In the genomic region with DNA sequence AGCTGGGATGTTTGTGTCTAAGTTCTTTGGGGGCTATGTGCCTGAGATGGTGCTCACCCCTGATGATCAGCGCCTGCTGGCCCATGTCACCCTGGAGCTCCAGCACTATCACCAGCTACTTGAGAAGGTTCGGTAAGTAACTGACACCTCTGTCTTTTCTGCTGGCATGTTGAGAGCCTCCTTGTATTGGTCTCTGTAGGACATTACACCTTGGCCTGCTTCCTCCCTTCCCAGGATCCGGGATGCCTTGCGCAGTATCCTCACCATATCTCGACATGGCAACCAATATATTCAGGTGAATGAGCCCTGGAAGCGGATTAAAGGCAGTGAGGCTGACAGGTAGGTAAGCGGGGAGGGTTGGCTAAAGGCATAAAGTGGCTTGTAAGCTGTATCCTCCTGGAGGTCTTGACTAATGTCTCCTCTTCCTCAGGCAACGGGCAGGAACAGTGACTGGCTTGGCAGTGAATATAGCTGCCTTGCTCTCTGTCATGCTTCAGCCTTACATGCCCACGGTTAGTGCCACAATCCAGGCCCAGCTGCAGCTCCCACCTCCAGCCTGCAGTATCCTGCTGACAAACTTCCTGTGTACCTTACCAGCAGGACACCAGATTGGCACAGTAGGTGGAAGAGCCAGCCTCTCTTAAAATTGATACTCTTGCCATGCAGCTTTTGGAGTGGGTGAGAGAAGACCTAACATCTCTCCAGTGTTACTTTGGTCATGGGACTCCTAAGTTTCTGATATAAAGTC, we compare ENCODE assay signal across 13 cellular contexts. TPM values are rescaled to one million over a fixed set of nuclear protein-coding genes. Genes with fewer than 3 reads are reported as not detected.
A peak's percentile ranks its signal among the peaks of the same experiment; 100 is the strongest.
DNase-seq lines count a peak whose midpoint lies in the region; ATAC-seq, FAIRE-seq and TF ChIP-seq lines count a peak whose summit lies in the region.
"Had no signal": no experiment of that assay in that cellular context is flagged by ENCODE, and none has a peak within 500 bp of the region (broad histone marks: within the 10 kb centered on the region; RNA-seq: fewer than 3 reads in every experiment).

No MANE protein-coding gene starts in this region.

- no peak overlapping the region for H3K23ac ChIP-seq in neuronal stem cell (ENCODE audit: low read depth, low read length, poor library complexity)

- H3K27ac Mint-ChIP-seq in activated naive CD4-positive, alpha-beta T cell treated with anti-CD3 and anti-CD28 coated beads for 36 hours = peak overlapping the region; percentile 6

- no peaks in the 10 kb centered on the region for H3K9me3 ChIP-seq in K562 (replicated peaks; ENCODE audit: control insufficient read depth, insufficient read depth, low read depth, low read length)
- no peaks in the 10 kb centered on the region for H3K9me3 ChIP-seq in gastrocnemius medialis
- H3K9me3 ChIP-seq in lower lobe of right lung = no peaks in the 10 kb centered on the region
- no peaks in the 10 kb centered on the region for H3K9me3 ChIP-seq in neuronal stem cell (replicated peaks in 1 of 2; ENCODE audit: control insufficient read depth in 2 of 2, insufficient read depth in 1 of 2, low read depth in 1 of 2, low read length in 2 of 2)
- H3K9me3 ChIP-seq: heart right ventricle, tibial nerve had no signal

- peak; percentile 1 for ATAC-seq in K562
- ATAC-seq in gastrocnemius medialis = no peak
- ATAC-seq in lower lobe of right lung = no peak
- ATAC-seq in GM21526 (IDR thresholded peaks at IDR 0.05; ENCODE audit: low FRiP score, unreplicated experiment) = no peak
- ATAC-seq: heart right ventricle, T-helper 17 cell had no signal

- no peak overlapping the region for H3K4ac ChIP-seq in neuronal stem cell (ENCODE audit: low read length)

- intact Hi-C loops in activated naive CD4-positive, alpha-beta T cell treated with anti-CD3 and anti-CD28 coated beads for 36 hours (cut with micrococcal nuclease) = no loop called here
- intact Hi-C loops in K562 (cut with micrococcal nuclease) (no loop called here), gastrocnemius medialis (cut with DNase I; ENCODE audit: low total_unique reads) (no loop called here), lower lobe of right lung (cut with DNase I) (no loop called here)

- H3K9me1 ChIP-seq in K562 (ENCODE audit: control insufficient read depth, insufficient read depth, low read length) = peaks cover 7% of the 10 kb centered on the region

- no peaks in the 10 kb centered on the region for H3K79me1 ChIP-seq in neuronal stem cell (ENCODE audit: low read depth, low read length)

- no peak overlapping the region for H3K9ac ChIP-seq in K562 (ENCODE audit: insufficient read depth in 1 of 2, low read depth in 2 of 2, low read length in 2 of 2)
- no peak overlapping the region for H3K9ac ChIP-seq in neuronal stem cell (ENCODE audit: low read depth, low read length, poor library complexity)

- no peak for FAIRE-seq in K562 (lab: Jason Lieb, UNC)

- TF ChIP-seq CTCF in K562 (IDR thresholded peaks at IDR 0.05 in 2 of 3, conservative IDR thresholded peaks at IDR 0.05 in 1 of 3; ENCODE audit: insufficient read depth in 2 of 3, low read depth in 1 of 3, low read length in 3 of 3) (no peak), gastrocnemius medialis (IDR thresholded peaks at IDR 0.05 in 4 of 5, conservative IDR thresholded peaks at IDR 0.05 in 1 of 5) (no peak), lower lobe of right lung (IDR thresholded peaks at IDR 0.05) (no peak)

- no peak for TF ChIP-seq EP300 in K562 (IDR thresholded peaks at IDR 0.05; ENCODE audit: low read length)

- H3K18ac ChIP-seq in neuronal stem cell (ENCODE audit: low read length) = no peak overlapping the region

- peaks cover 36% of the 10 kb centered on the region for H3K79me2 ChIP-seq in K562 (ENCODE audit: control insufficient read depth, insufficient read depth, low read length)

- H3K9me3 Mint-ChIP-seq in activated naive CD4-positive, alpha-beta T cell treated with anti-CD3 and anti-CD28 coated beads for 36 hours = no peaks in the 10 kb centered on the region

- H3K4me1 ChIP-seq in K562 (replicated peaks in 1 of 2; ENCODE audit: control insufficient read depth in 2 of 2, insufficient read depth in 2 of 2, low read length in 2 of 2) = peaks cover 2 to 21% of the 10 kb centered on the region in 2 experiments
- H3K4me1 ChIP-seq in gastrocnemius medialis = peaks cover 23 to 29% of the 10 kb centered on the region in 2 donors
- H3K4me1 ChIP-seq in lower lobe of right lung = peaks cover 28% of the 10 kb centered on the region
- peaks cover 3 to 7% of the 10 kb centered on the region in 2 donors for H3K4me1 ChIP-seq in neuronal stem cell (ENCODE audit: control insufficient read depth in 2 of 2, insufficient read depth in 1 of 2, low read depth in 1 of 2, low read length in 2 of 2)

- H2AFZ ChIP-seq in K562 (ENCODE audit: low read depth, low read length) = no peak overlapping the region
- H2AFZ ChIP-seq in neuronal stem cell (ENCODE audit: low read length) = no peak overlapping the region

- in situ Hi-C loops in K562 (cut with MboI) (no loop called here), gastrocnemius medialis (cut with MboI; ENCODE audit: low sequenced_read_pairs in 4 of 4) (loop anchor here in 1 of 4 donors (25.0 kb wide), 1 partner anchor 878 kb away; a partner anchor contains a TSS)

- no peak for TF ChIP-seq RAD21 in K562 (CRISPR knock-in tag; conservative IDR thresholded peaks at IDR 0.05 in 1 of 2, IDR thresholded peaks at IDR 0.05 in 1 of 2)

- WGBS in K562 (ENCODE audit: insufficient coverage, low coverage, missing lambda C conversion rate) = 87% methylated on average over 8 of the region's 9 CpGs
- no CpG with 5 or more reads among the region's 9 CpGs for WGBS in neuronal stem cell (ENCODE audit: extremely low coverage in 2 of 2, insufficient read length in 2 of 2, insufficient replicate concordance in 1 of 2), 2 donors

- peaks cover 48% of the 10 kb centered on the region for H4K20me1 ChIP-seq in K562 (replicated peaks; ENCODE audit: control insufficient read depth, insufficient read depth, low read length)

- peaks cover 74% of the 10 kb centered on the region for H3K36me3 Mint-ChIP-seq in activated naive CD4-positive, alpha-beta T cell treated with anti-CD3 and anti-CD28 coated beads for 36 hours (ENCODE audit: low read depth)

- no peak overlapping the region for H2BK15ac ChIP-seq in neuronal stem cell (ENCODE audit: low read length)

- no peak overlapping the region for H4K8ac ChIP-seq in neuronal stem cell (ENCODE audit: low read depth, low read length)

- H2BK120ac ChIP-seq in neuronal stem cell (ENCODE audit: low read depth, low read length) = no peak overlapping the region

- no peak overlapping the region for H2AK5ac ChIP-seq in neuronal stem cell (ENCODE audit: low read depth, low read length)

- peaks cover 35% of the 10 kb centered on the region for H3K4me1 Mint-ChIP-seq in activated naive CD4-positive, alpha-beta T cell treated with anti-CD3 and anti-CD28 coated beads for 36 hours (ENCODE audit: low read depth)

- POLR2A ChIA-PET in K562 (lab: Yijun Ruan, JAX) = interaction anchor here (0.6 to 10.1 kb wide), 15 partner anchors 9 to 351 kb away, joined by 3 to 184 read pairs (median 4); a partner anchor contains a TSS

- no peak overlapping the region for H4K91ac ChIP-seq in neuronal stem cell (ENCODE audit: low read depth, low read length, poor library complexity)

- H3K27ac ChIP-seq in K562 (ENCODE audit: extremely low read depth, low read depth, low read length) (peak overlapping the region; percentile 31; the same call in 2 of the 3 replicates), gastrocnemius medialis (peak overlapping the region in 3 of 4 donors; percentile 20 to 97 (median 93)), lower lobe of right lung (no peak overlapping the region), neuronal stem cell (replicated peaks; ENCODE audit: low read length) (no peak overlapping the region)
- H3K27ac ChIP-seq: tibial nerve had no signal

- BruUV-seq in K562 (replicated peaks; lab: Mats Ljungman, UMichigan) = no TSS peak

- H3K4me3 ChIP-seq in K562 = no peak overlapping the region
- H3K4me3 ChIP-seq in gastrocnemius medialis = no peak overlapping the region
- H3K4me3 ChIP-seq in lower lobe of right lung = no peak overlapping the region
- H3K4me3 ChIP-seq in neuronal stem cell (ENCODE audit: low read length in 2 of 2) = no peak overlapping the region
- H3K4me3 ChIP-seq: heart right ventricle, tibial nerve had no signal

- H3K36me3 ChIP-seq in K562 (ENCODE audit: control insufficient read depth, insufficient read depth, low read length) (peaks cover 95% of the 10 kb centered on the region), gastrocnemius medialis (peaks cover 6 to 70% of the 10 kb centered on the region in 2 donors), lower lobe of right lung (peaks cover 81% of the 10 kb centered on the region), neuronal stem cell (replicated peaks in 1 of 2; ENCODE audit: control insufficient read depth in 2 of 2, insufficient read depth in 2 of 2, low read length in 2 of 2) (peaks cover 46 to 95% of the 10 kb centered on the region in 2 donors)

- H3K4me2 ChIP-seq in K562 (ENCODE audit: insufficient read depth, low read length) (no peak overlapping the region), neuronal stem cell (ENCODE audit: insufficient read depth, low read length, poor library complexity, severe bottlenecking) (no peak overlapping the region)

- H3K27me3 ChIP-seq in K562 (ENCODE audit: control insufficient read depth in 2 of 2, insufficient read depth in 2 of 2, low read length in 2 of 2) (no peaks in the 10 kb centered on the region), gastrocnemius medialis (no peaks in the 10 kb centered on the region), lower lobe of right lung (ENCODE audit: low read depth) (no peaks in the 10 kb centered on the region), neuronal stem cell (ENCODE audit: control insufficient read depth in 3 of 3, insufficient read depth in 3 of 3, low read depth in 1 of 3, low read length in 3 of 3) (peaks cover 0 to 1% (median 0%) of the 10 kb centered on the region in 3 experiments)
- H3K27me3 ChIP-seq: heart right ventricle, tibial nerve had no signal

- H2BK5ac ChIP-seq in neuronal stem cell (ENCODE audit: low read length) = no peak overlapping the region

- no peaks in the 10 kb centered on the region for H3K27me3 Mint-ChIP-seq in activated naive CD4-positive, alpha-beta T cell treated with anti-CD3 and anti-CD28 coated beads for 36 hours (ENCODE audit: low read depth)
- H3K27me3 Mint-ChIP-seq: T-helper 17 cell had no signal

- TF ChIP-seq POLR2A in K562 (conservative IDR thresholded peaks at IDR 0.05) (peak; percentile 7; the same call in 1 of the 2 replicates), gastrocnemius medialis (IDR thresholded peaks at IDR 0.05) (no peak)

- CTCF ChIA-PET in activated naive CD4-positive, alpha-beta T cell treated with anti-CD3 and anti-CD28 coated beads for 36 hours (lab: Charles Lee) = interaction anchor here (0.5 to 1.6 kb wide), 3 partner anchors 38 to 56 kb away, joined by 3 to 4 read pairs (median 4); no protein-coding TSS in a partner anchor
- CTCF ChIA-PET in K562 (lab: Yijun Ruan, JAX; ENCODE audit: low intra/inter-chr PET ratio) = no interaction called here

- H3K14ac ChIP-seq in neuronal stem cell (ENCODE audit: low read length) = no peak overlapping the region

- no peak for DNase-seq in activated naive CD4-positive, alpha-beta T cell treated with anti-CD3 and anti-CD28 coated beads for 36 hours
- no peak for DNase-seq in activated naive CD4-positive, alpha-beta T cell treated with anti-CD3 and anti-CD28 coated beads, Interleukin-2, amount 50 U/mL, for 16 hours
- DNase-seq in NCI-H2081 (lab: John Stamatoyannopoulos, UW) (peak; percentile 66 to 89), K562 (ENCODE audit: extremely low read depth in 1 of 4, low spot score in 3 of 4) (no peak), gastrocnemius medialis (no peak), lower lobe of right lung (no peak), neuronal stem cell (ENCODE audit: low spot score) (no peak)
- DNase-seq: activated gamma-delta T cell treated with Interleukin-2 at 50 U/mL for 16 hours, heart right ventricle, NCI-H524 treated with DMSO at 0.1 percent for 48 hours, T-helper 17 cell had no signal

- no peak overlapping the region for H2BK12ac ChIP-seq in neuronal stem cell (ENCODE audit: low read length)

- no peak overlapping the region for H3K4me3 Mint-ChIP-seq in activated naive CD4-positive, alpha-beta T cell treated with anti-CD3 and anti-CD28 coated beads for 36 hours
- H3K4me3 Mint-ChIP-seq: T-helper 17 cell had no signal

RNA-seq across cellular contexts. Expression of a gene that starts 5.4 kb away (rescaled TPM):
- 10 to 100 TPM; 44.6 to 45.6 TPM for total RNA-seq in activated naive CD4-positive, alpha-beta T cell treated with anti-CD3 and anti-CD28 coated beads for 36 hours
- total RNA-seq in K562 (2011; cell fraction: chromatin; rRNA removed; ENCODE audit: low replicate concordance) = 172 and 185 TPM in 2 replicates
- total RNA-seq in K562 (2011; cell fraction: nucleolus; rRNA removed) = 119 and 124 TPM in 2 replicates
- total RNA-seq in K562 (2011; cell fraction: nucleoplasm; rRNA removed) = 106 and 127 TPM in 2 replicates
- 68.2 and 89.9 TPM in 2 replicates for total RNA-seq in K562 (2014; rRNA removed)
- 89.6 and 104 TPM in 2 replicates for total RNA-seq in K562 (2014; rRNA removed; fragmentation: Illumina TruSeq; extraction: Trizol)
- 53.7 and 59.1 TPM in 2 replicates for total RNA-seq in K562 (2015; rRNA removed; fragmentation: Illumina TruSeq; extraction: Trizol)
- 56.8 and 61.8 TPM in 2 replicates for total RNA-seq in K562 (2021)
- polyA plus RNA-seq in K562 (2011; rRNA removed) = 99.0 and 118 TPM in 2 replicates
- 29.5 and 56.7 TPM in 2 replicates for polyA plus RNA-seq in K562 (2011; cell fraction: cytosol; rRNA removed)
- 133 and 186 TPM in 2 replicates for polyA plus RNA-seq in K562 (2011; cell fraction: nucleus; rRNA removed)
- 99.5 and 353 TPM in 2 replicates for polyA plus RNA-seq in K562 (2012)
- polyA plus RNA-seq in K562 (2014; fragmentation: Illumina TruSeq; extraction: Trizol) = 83.9 and 103 TPM in 2 replicates
- 100 to 1,000 TPM; 254 to 272 TPM for polyA plus RNA-seq in K562 (2014; fragmentation: Nextera tagmentation; extraction: Ambion mirVana)
- 87.2 and 127 TPM in 2 replicates for polyA plus RNA-seq in K562 (2014; rRNA removed)
- polyA minus RNA-seq in K562 (2011; rRNA and poly(A)+ RNA removed) = 37.2 and 59.6 TPM in 2 replicates
- 22.3 and 23.0 TPM in 2 replicates for polyA minus RNA-seq in K562 (2011; cell fraction: cytosol; rRNA and poly(A)+ RNA removed)
- polyA minus RNA-seq in K562 (2011; cell fraction: nucleus; rRNA and poly(A)+ RNA removed) = 25.7 and 57.9 TPM in 2 replicates
- 10 to 100 TPM; 11.8 to 46.4 (median 17.1) TPM for total RNA-seq in gastrocnemius medialis
- 26.1 TPM for total RNA-seq in lower lobe of right lung
- 7.3 TPM for polyA plus RNA-seq in neuronal stem cell (2013, experiment 1 of 2)
- polyA plus RNA-seq in neuronal stem cell (2013, experiment 2 of 2) = 5.7 TPM

RNA-seq across cellular contexts. Expression of a gene that starts 7.7 kb away (rescaled TPM):
- 10 to 100 TPM; 43.5 to 45.5 TPM for total RNA-seq in activated naive CD4-positive, alpha-beta T cell treated with anti-CD3 and anti-CD28 coated beads for 36 hours
- total RNA-seq in K562 (2011; cell fraction: chromatin; rRNA removed; ENCODE audit: low replicate concordance) = 77.3 and 118 TPM in 2 replicates
- 43.2 and 44.7 TPM in 2 replicates for total RNA-seq in K562 (2011; cell fraction: nucleolus; rRNA removed)
- total RNA-seq in K562 (2011; cell fraction: nucleoplasm; rRNA removed) = 49.3 and 57.0 TPM in 2 replicates
- total RNA-seq in K562 (2014; rRNA removed) (4.7 and 6.3 TPM in 2 replicates), K562 (2014; rRNA removed; fragmentation: Illumina TruSeq; extraction: Trizol) (2.7 and 3.8 TPM in 2 replicates), K562 (2015; rRNA removed; fragmentation: Illumina TruSeq; extraction: Trizol) (3.6 and 6.1 TPM in 2 replicates), K562 (2021) (46.6 and 54.8 TPM in 2 replicates), gastrocnemius medialis (10 to 100 TPM in 3 of 4 donors, 1 to 10 TPM in 1; 5.5 to 20.3 (median 12.9) TPM), lower lobe of right lung (93.1 TPM)
- polyA plus RNA-seq in K562 (2011; rRNA removed) (2.0 and 6.8 TPM in 2 replicates), K562 (2014; fragmentation: Illumina TruSeq; extraction: Trizol) (14.1 and 20.3 TPM in 2 replicates), K562 (2014; fragmentation: Nextera tagmentation; extraction: Ambion mirVana) (1 to 10 TPM; 2.6 to 2.9 TPM), K562 (2014; rRNA removed) (12.2 and 19.8 TPM in 2 replicates)
- 1.1 and 1.4 TPM in 2 replicates for polyA plus RNA-seq in K562 (2011; cell fraction: cytosol; rRNA removed)
- polyA plus RNA-seq in K562 (2011; cell fraction: nucleus; rRNA removed) = 25.0 and 38.2 TPM in 2 replicates
- polyA plus RNA-seq in K562 (2012) = 21.1 and 37.7 TPM in 2 replicates
- 1.7 and 4.1 TPM in 2 replicates for polyA minus RNA-seq in K562 (2011; rRNA and poly(A)+ RNA removed)
- polyA minus RNA-seq in K562 (2011; cell fraction: cytosol; rRNA and poly(A)+ RNA removed) = 5.2 and 13.3 TPM in 2 replicates
- 15.5 and 20.1 TPM in 2 replicates for polyA minus RNA-seq in K562 (2011; cell fraction: nucleus; rRNA and poly(A)+ RNA removed)
- polyA plus RNA-seq in neuronal stem cell (2013, experiment 1 of 2) = 24.7 TPM
- polyA plus RNA-seq in neuronal stem cell (2013, experiment 2 of 2) = 24.8 TPM

RNA-seq across cellular contexts. Expression of a gene that starts 27.0 kb away (rescaled TPM):
- 100 to 1,000 TPM; 481 to 489 TPM for total RNA-seq in activated naive CD4-positive, alpha-beta T cell treated with anti-CD3 and anti-CD28 coated beads for 36 hours
- 823 and 1,075 TPM in 2 replicates for total RNA-seq in K562 (2011; cell fraction: chromatin; rRNA removed; ENCODE audit: low replicate concordance)
- total RNA-seq in K562 (2011; cell fraction: nucleolus; rRNA removed) = 517 and 536 TPM in 2 replicates
- 605 and 612 TPM in 2 replicates for total RNA-seq in K562 (2011; cell fraction: nucleoplasm; rRNA removed)
- total RNA-seq in K562 (2014; rRNA removed) = 231 and 232 TPM in 2 replicates
- 220 and 245 TPM in 2 replicates for total RNA-seq in K562 (2014; rRNA removed; fragmentation: Illumina TruSeq; extraction: Trizol)
- total RNA-seq in K562 (2015; rRNA removed; fragmentation: Illumina TruSeq; extraction: Trizol) = 158 and 169 TPM in 2 replicates
- 339 and 382 TPM in 2 replicates for total RNA-seq in K562 (2021)
- polyA plus RNA-seq in K562 (2011; rRNA removed) = 145 and 271 TPM in 2 replicates
- 137 and 183 TPM in 2 replicates for polyA plus RNA-seq in K562 (2011; cell fraction: cytosol; rRNA removed)
- polyA plus RNA-seq in K562 (2011; cell fraction: nucleus; rRNA removed) = 838 and 1,308 TPM in 2 replicates
- 210 and 555 TPM in 2 replicates for polyA plus RNA-seq in K562 (2012)
- polyA plus RNA-seq in K562 (2014; fragmentation: Illumina TruSeq; extraction: Trizol) = 298 and 362 TPM in 2 replicates
- polyA plus RNA-seq in K562 (2014; fragmentation: Nextera tagmentation; extraction: Ambion mirVana) = 100 to 1,000 TPM; 117 to 168 TPM
- polyA plus RNA-seq in K562 (2014; rRNA removed) = 221 and 229 TPM in 2 replicates
- 171 and 257 TPM in 2 replicates for polyA minus RNA-seq in K562 (2011; rRNA and poly(A)+ RNA removed)
- polyA minus RNA-seq in K562 (2011; cell fraction: cytosol; rRNA and poly(A)+ RNA removed) = 105 and 116 TPM in 2 replicates
- 226 and 398 TPM in 2 replicates for polyA minus RNA-seq in K562 (2011; cell fraction: nucleus; rRNA and poly(A)+ RNA removed)
- 10 to 100 TPM; 37.7 to 81.1 (median 42.0) TPM for total RNA-seq in gastrocnemius medialis
- 131 TPM for total RNA-seq in lower lobe of right lung
- 257 TPM for polyA plus RNA-seq in neuronal stem cell (2013, experiment 1 of 2)
- 269 TPM for polyA plus RNA-seq in neuronal stem cell (2013, experiment 2 of 2)

RNA-seq across cellular contexts. Expression of a gene that starts 32.1 kb away (rescaled TPM):
- 10 to 100 TPM; 65.1 to 71.7 TPM for total RNA-seq in activated naive CD4-positive, alpha-beta T cell treated with anti-CD3 and anti-CD28 coated beads for 36 hours
- 253 and 274 TPM in 2 replicates for total RNA-seq in K562 (2011; cell fraction: chromatin; rRNA removed; ENCODE audit: low replicate concordance)
- total RNA-seq in K562 (2011; cell fraction: nucleolus; rRNA removed) = 125 and 135 TPM in 2 replicates
- total RNA-seq in K562 (2011; cell fraction: nucleoplasm; rRNA removed) = 180 and 202 TPM in 2 replicates
- total RNA-seq in K562 (2014; rRNA removed) (128 and 135 TPM in 2 replicates), K562 (2014; rRNA removed; fragmentation: Illumina TruSeq; extraction: Trizol) (114 and 115 TPM in 2 replicates), K562 (2015; rRNA removed; fragmentation: Illumina TruSeq; extraction: Trizol) (122 and 151 TPM in 2 replicates), K562 (2021) (119 and 129 TPM in 2 replicates), gastrocnemius medialis (100 to 1,000 TPM; 147 to 265 (median 177) TPM), lower lobe of right lung (88.3 TPM)
- polyA plus RNA-seq in K562 (2011; rRNA removed) (137 and 161 TPM in 2 replicates), K562 (2014; fragmentation: Illumina TruSeq; extraction: Trizol) (255 and 270 TPM in 2 replicates), K562 (2014; fragmentation: Nextera tagmentation; extraction: Ambion mirVana) (10 to 100 TPM; 43.6 to 64.7 TPM), K562 (2014; rRNA removed) (125 and 127 TPM in 2 replicates)
- polyA plus RNA-seq in K562 (2011; cell fraction: cytosol; rRNA removed) = 125 and 134 TPM in 2 replicates
- polyA plus RNA-seq in K562 (2011; cell fraction: nucleus; rRNA removed) = 140 and 175 TPM in 2 replicates
- polyA plus RNA-seq in K562 (2012) = 98.5 and 216 TPM in 2 replicates
- polyA minus RNA-seq in K562 (2011; rRNA and poly(A)+ RNA removed) = 129 and 192 TPM in 2 replicates
- 103 and 129 TPM in 2 replicates for polyA minus RNA-seq in K562 (2011; cell fraction: cytosol; rRNA and poly(A)+ RNA removed)
- 35.9 and 66.2 TPM in 2 replicates for polyA minus RNA-seq in K562 (2011; cell fraction: nucleus; rRNA and poly(A)+ RNA removed)
- 127 TPM for polyA plus RNA-seq in neuronal stem cell (2013, experiment 1 of 2)
- 118 TPM for polyA plus RNA-seq in neuronal stem cell (2013, experiment 2 of 2)

RNA-seq across cellular contexts. Expression of a gene that starts 35.0 kb away (rescaled TPM):
- total RNA-seq in activated naive CD4-positive, alpha-beta T cell treated with anti-CD3 and anti-CD28 coated beads for 36 hours = under 1 TPM; 0.60 to 0.86 TPM
- total RNA-seq in K562 (2011; cell fraction: chromatin; rRNA removed; ENCODE audit: low replicate concordance) = 64.9 and 77.9 TPM in 2 replicates
- 36.1 and 39.9 TPM in 2 replicates for total RNA-seq in K562 (2011; cell fraction: nucleolus; rRNA removed)
- total RNA-seq in K562 (2011; cell fraction: nucleoplasm; rRNA removed) = 52.8 and 54.9 TPM in 2 replicates
- total RNA-seq in K562 (2014; rRNA removed) = 5.9 and 7.1 TPM in 2 replicates
- 7.3 and 8.0 TPM in 2 replicates for total RNA-seq in K562 (2014; rRNA removed; fragmentation: Illumina TruSeq; extraction: Trizol)
- total RNA-seq in K562 (2015; rRNA removed; fragmentation: Illumina TruSeq; extraction: Trizol) = 4.3 and 4.5 TPM in 2 replicates
- total RNA-seq in K562 (2021) = 14.2 and 17.7 TPM in 2 replicates
- polyA plus RNA-seq in K562 (2011; rRNA removed) = 16.0 and 19.3 TPM in 2 replicates
- polyA plus RNA-seq in K562 (2011; cell fraction: cytosol; rRNA removed) = 5.5 and 8.2 TPM in 2 replicates
- polyA plus RNA-seq in K562 (2011; cell fraction: nucleus; rRNA removed) = 66.5 and 75.3 TPM in 2 replicates
- 8.1 and 30.3 TPM in 2 replicates for polyA plus RNA-seq in K562 (2012)
- 16.0 and 16.1 TPM in 2 replicates for polyA plus RNA-seq in K562 (2014; fragmentation: Illumina TruSeq; extraction: Trizol)
- polyA plus RNA-seq in K562 (2014; fragmentation: Nextera tagmentation; extraction: Ambion mirVana) = 1 to 10 TPM; 3.4 to 5.3 TPM
- 15.8 and 17.7 TPM in 2 replicates for polyA plus RNA-seq in K562 (2014; rRNA removed)
- polyA minus RNA-seq in K562 (2011; rRNA and poly(A)+ RNA removed) = 13.4 and 14.8 TPM in 2 replicates
- 5.6 and 6.9 TPM in 2 replicates for polyA minus RNA-seq in K562 (2011; cell fraction: cytosol; rRNA and poly(A)+ RNA removed)
- 14.0 and 22.0 TPM in 2 replicates for polyA minus RNA-seq in K562 (2011; cell fraction: nucleus; rRNA and poly(A)+ RNA removed)
- total RNA-seq in gastrocnemius medialis = under 1 TPM in 2 of 4 donors, not detected in 2; 0.09 to 0.36 TPM
- 0.09 TPM for total RNA-seq in lower lobe of right lung
- polyA plus RNA-seq in neuronal stem cell (2013, experiment 1 of 2) = 3.7 TPM
- polyA plus RNA-seq in neuronal stem cell (2013, experiment 2 of 2) = 3.8 TPM

Comparison
In these comparisons a context has a peak if more than half of its experiments do, and no peak if none do; other contexts are left out.
1. DNase-seq: peak in NCI-H2081 (2 of 2); none in activated naive CD4-positive, alpha-beta T cell treated with anti-CD3 and anti-CD28 coated beads for 36 hours (single experiment), activated naive CD4-positive, alpha-beta T cell treated with anti-CD3 and anti-CD28 coated beads, Interleukin-2, amount 50 U/mL, for 16 hours (single experiment), K562 (0 of 4), gastrocnemius medialis (0 of 2), lower lobe of right lung (single experiment) and neuronal stem cell (single experiment).
2. H3K27ac ChIP-seq: peak in K562 (single experiment) and gastrocnemius medialis (3 of 4); none in lower lobe of right lung (single experiment) and neuronal stem cell (single experiment).